In genomic region chr3:134374791-134375541, GRCh38 we compare ENCODE assay signal across 8 cellular contexts. TPM values are rescaled to one million over a fixed set of nuclear protein-coding genes. Genes with fewer than 3 reads are reported as not detected.
A peak's percentile ranks its signal among the peaks of the same experiment; 100 is the strongest.
DNase-seq lines count a peak whose midpoint lies in the region; ATAC-seq and TF ChIP-seq lines count a peak whose summit lies in the region.

No MANE protein-coding gene starts in this region.

- H3K9me2 ChIP-seq in neural cell (ENCODE audit: insufficient read depth, low read length) = no peaks in the 10 kb centered on the region

- CTCF ChIA-PET in RWPE1 (lab: Yijun Ruan, JAX) = interaction anchor here (0.8 to 2.6 kb wide), 4 partner anchors 66 to 104 kb away, joined by 3 to 18 read pairs (median 4); no protein-coding TSS in a partner anchor

- TF ChIP-seq POLR2A in esophagus squamous epithelium (IDR thresholded peaks at IDR 0.05) = no peak

- no peaks in the 10 kb centered on the region for H4K20me1 ChIP-seq in neural cell (ENCODE audit: insufficient read depth)

- peaks cover 19% of the 10 kb centered on the region for H3K27me3 Mint-ChIP-seq in activated naive CD4-positive, alpha-beta T cell treated with anti-CD3 and anti-CD28 coated beads, Interleukin-2, amount 50 U/mL, for 24 hours

- H3K9me3 Mint-ChIP-seq in activated naive CD4-positive, alpha-beta T cell treated with anti-CD3 and anti-CD28 coated beads, Interleukin-2, amount 50 U/mL, for 24 hours = no peaks in the 10 kb centered on the region

- peak overlapping the region; percentile 100 for H3K9ac ChIP-seq in neural cell (ENCODE audit: low read length)

- no peaks in the 10 kb centered on the region for H3K36me3 Mint-ChIP-seq in activated naive CD4-positive, alpha-beta T cell treated with anti-CD3 and anti-CD28 coated beads, Interleukin-2, amount 50 U/mL, for 24 hours

- no peak for ATAC-seq in GM21737 (IDR thresholded peaks at IDR 0.05; ENCODE audit: unreplicated experiment)

- H3K79me2 ChIP-seq in neural cell (replicated peaks; ENCODE audit: insufficient read depth, low read length) = peaks cover 33% of the 10 kb centered on the region

- H3F3A ChIP-seq in neural cell (ENCODE audit: insufficient read depth, low read length, poor library complexity, severe bottlenecking) = no peaks in the 10 kb centered on the region

- no peak for TF ChIP-seq RAD21 in neural cell (conservative IDR thresholded peaks at IDR 0.05)

- peaks cover 0 to 24% (median 0%) of the 10 kb centered on the region in 4 donors for H3K27me3 ChIP-seq in esophagus squamous epithelium
- no peaks in the 10 kb centered on the region for H3K27me3 ChIP-seq in neural cell (ENCODE audit: insufficient read depth, low read depth, low read length)

- H3K9me3 ChIP-seq in esophagus squamous epithelium (no peaks in the 10 kb centered on the region), neural cell (ENCODE audit: low read length) (no peaks in the 10 kb centered on the region)

- no peak overlapping the region for H3K27ac Mint-ChIP-seq in activated naive CD4-positive, alpha-beta T cell treated with anti-CD3 and anti-CD28 coated beads, Interleukin-2, amount 50 U/mL, for 24 hours

- H3K4me3 Mint-ChIP-seq in activated naive CD4-positive, alpha-beta T cell treated with anti-CD3 and anti-CD28 coated beads, Interleukin-2, amount 50 U/mL, for 24 hours = peak overlapping the region; percentile 81

- peaks cover 13% of the 10 kb centered on the region for H3K4me1 Mint-ChIP-seq in activated naive CD4-positive, alpha-beta T cell treated with anti-CD3 and anti-CD28 coated beads, Interleukin-2, amount 50 U/mL, for 24 hours

- peak overlapping the region; percentile 97 for H3K27ac ChIP-seq in RWPE1
- peak overlapping the region; percentile 94 to 100 (median 97) for H3K27ac ChIP-seq in esophagus squamous epithelium
- peak overlapping the region; percentile 97 for H3K27ac ChIP-seq in neural cell (ENCODE audit: low read length)

- H2AFZ ChIP-seq in neural cell (ENCODE audit: low read depth, low read length) = peak overlapping the region; percentile 46

- 8 to 15% methylated on average over 16 to 20 of the region's 30 CpGs for WGBS in esophagus squamous epithelium, 2 donors

- H3K4me1 ChIP-seq in esophagus squamous epithelium = peaks cover 35 to 80% (median 44%) of the 10 kb centered on the region in 3 donors

- intact Hi-C loops in esophagus squamous epithelium (cut with DNase I) = loop anchor here (5.0 kb wide), 1 partner anchor 97 kb away; no protein-coding TSS in a partner anchor

- H3K4me2 ChIP-seq in neural cell (ENCODE audit: low read length) = peak overlapping the region; percentile 35

- TF ChIP-seq CTCF in RWPE1 (conservative IDR thresholded peaks at IDR 0.05; ENCODE audit: low read depth) = no peak
- TF ChIP-seq CTCF in esophagus squamous epithelium (IDR thresholded peaks at IDR 0.05) = no peak
- peak; percentile 17 for TF ChIP-seq CTCF in neural cell (IDR thresholded peaks at IDR 0.05; ENCODE audit: poor library complexity, severe bottlenecking)

- POLR2A ChIA-PET in RWPE1 (lab: Yijun Ruan, JAX; ENCODE audit: low non-redundant PET) = interaction anchor here (0.5 to 1.6 kb wide), 4 partner anchors 10 to 108 kb away, joined by 3 to 7 read pairs (median 4); no protein-coding TSS in a partner anchor

- H3K4me3 ChIP-seq in esophagus squamous epithelium = peak overlapping the region; percentile 64 to 81 (median 78)
- peak overlapping the region; percentile 99 for H3K4me3 ChIP-seq in neural cell (ENCODE audit: low read length)

- DNase-seq in activated naive CD4-positive, alpha-beta T cell treated with anti-CD3 and anti-CD28 coated beads, Interleukin-2, amount 50 U/mL, for 16 hours = no peak
- peak; percentile 76 for DNase-seq in RWPE1 (ENCODE audit: low spot score)
- no peak for DNase-seq in esophagus squamous epithelium (lab: John Stamatoyannopoulos, UW)
- no peak for DNase-seq in NOMO-1 treated with dmso at 0.1 percent for 144 hours (lab: John Stamatoyannopoulos, UW; ENCODE audit: unreplicated experiment)
- no peak for DNase-seq in glomerular visceral epithelial cell (ENCODE audit: extremely low spot score)

- TF ChIP-seq EP300 in neural cell (conservative IDR thresholded peaks at IDR 0.05; ENCODE audit: poor library complexity, severe bottlenecking) = no peak

- H3K36me3 ChIP-seq in esophagus squamous epithelium (peaks cover 8 to 22% (median 15%) of the 10 kb centered on the region in 3 donors), neural cell (ENCODE audit: insufficient read depth, low read length) (peaks cover 5% of the 10 kb centered on the region)

TF ChIP-seq in neural cell, 6 proteins besides CTCF, POLR2A, EP300 and RAD21:
- no peak for TF ChIP-seq POLR2AphosphoS5 (IDR thresholded peaks at IDR 0.05)
- TF ChIP-seq REST (IDR thresholded peaks at IDR 0.05; ENCODE audit: borderline replicate concordance) = no peak

RNA-seq across cellular contexts. Expression of gene AMOTL2, which starts 0.7 kb away (rescaled TPM):
- 10 to 100 TPM; 54.5 to 99.0 (median 59.1) TPM for total RNA-seq in esophagus squamous epithelium
- polyA plus RNA-seq in neural cell = 30.1 and 56.6 TPM in 2 replicates
- polyA minus RNA-seq in neural cell = 95.4 and 113 TPM in 2 replicates
